12 cellular contexts compared by ENCODE assay signal in the genomic region with DNA sequence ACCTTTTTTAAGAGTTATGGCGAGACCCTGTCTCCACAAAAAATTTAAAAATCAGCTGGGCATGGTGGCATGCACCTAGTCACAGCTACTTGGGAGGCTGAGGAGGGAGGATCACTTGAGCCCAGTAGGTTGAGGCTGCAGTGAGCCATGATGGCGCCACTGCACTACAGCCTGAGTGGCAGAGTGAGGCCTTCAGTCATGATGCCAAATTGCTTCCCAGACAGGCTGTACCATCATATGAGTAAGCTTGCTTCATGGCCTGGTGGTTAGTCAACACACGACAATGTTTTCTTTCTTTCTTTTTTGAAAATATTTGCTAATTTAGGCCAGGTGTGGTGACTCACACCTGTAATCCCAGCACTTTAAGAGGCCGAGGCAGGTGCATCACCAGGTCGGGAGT.
"Had no signal": no experiment of that assay in that cellular context is flagged by ENCODE, and none has a peak within 500 bp of the region (broad histone marks: within the 10 kb centered on the region; RNA-seq: fewer than 3 reads in every experiment).

No MANE protein-coding gene starts in this region.

- DNase-seq: activated CD4-positive, alpha-beta T cell treated with anti-CD3 and anti-CD28 coated beads for 4 hours; activated CD8-positive, alpha-beta memory T cell treated with anti-CD3 and anti-CD28 coated beads, Interleukin-2, amount 50 U/mL, for 4 hours; activated CD8-positive, alpha-beta T cell treated with anti-CD3 and anti-CD28 coated beads, Interleukin-2, amount 10 ng/mL, durations not matched to agents 7 days and 5 days; activated naive CD4-positive, alpha-beta T cell; aorta; glutamatergic neuron; hypothalamus; nephron progenitor cell; occipital lobe; stimulated activated CD4-positive, alpha-beta T cell treated with anti-CD3 and anti-CD28 coated beads, Interleukin-2, amount 100 ng/mL, for 48 hours had no signal

- H3K4me3 ChIP-seq: esophagus muscularis mucosa, vagina had no signal
